In the genomic region with DNA sequence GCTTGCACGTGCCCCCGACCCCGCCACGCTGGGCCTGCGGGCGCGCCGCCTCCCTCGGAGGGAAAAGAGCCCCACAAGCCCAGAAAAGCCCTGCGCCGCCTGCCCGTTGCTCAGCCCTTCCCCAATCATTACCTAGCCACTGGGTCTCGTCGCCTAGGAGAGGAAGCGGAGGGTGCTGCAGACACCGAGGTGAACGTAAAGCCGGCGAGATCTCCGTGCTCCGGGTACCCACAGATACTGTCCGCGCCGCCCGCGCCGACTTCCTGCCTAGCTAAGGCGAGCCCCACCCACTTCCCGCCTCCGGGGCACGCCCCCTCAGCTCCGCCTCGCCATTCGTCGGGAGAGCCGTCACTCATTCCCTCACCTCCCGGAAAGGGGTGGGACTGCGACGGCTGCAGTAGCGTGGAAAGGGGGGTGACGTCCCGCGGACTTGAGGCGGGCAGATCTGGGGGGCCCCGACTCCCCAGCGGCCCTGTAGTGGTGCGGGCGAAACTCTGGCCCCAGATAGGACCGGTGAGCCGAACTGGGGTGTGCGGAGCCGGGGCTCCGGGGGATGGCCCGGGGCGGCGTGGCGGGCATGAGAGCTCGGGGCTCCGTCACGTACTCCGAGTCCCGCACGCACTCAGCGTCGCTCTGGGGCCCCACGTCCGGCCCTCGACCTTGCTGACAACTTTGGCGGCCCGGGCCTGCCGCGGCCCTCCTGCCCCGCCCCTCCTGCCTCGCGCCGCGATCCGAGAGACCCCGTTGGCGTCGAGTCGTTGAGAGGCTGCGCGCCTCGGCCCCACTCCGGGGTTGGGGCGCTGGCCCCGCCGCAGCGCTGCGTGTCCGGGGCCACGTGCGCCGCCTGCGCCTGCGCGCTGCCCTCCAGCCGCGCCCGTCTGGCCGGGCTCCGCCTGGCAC, we compare ENCODE assay signal across 8 cellular contexts. TPM values are rescaled to one million over a fixed set of nuclear protein-coding genes. Genes with fewer than 3 reads are reported as not detected.
A peak's percentile ranks its signal among the peaks of the same experiment; 100 is the strongest.
DNase-seq lines count a peak whose midpoint lies in the region; ATAC-seq and TF ChIP-seq lines count a peak whose summit lies in the region.

ENO1 (minus strand) TSS at position 239 of the 900 bp plus-strand sequence. CDS start 3,778 bp downstream, outside the sequence.

- H3K79me1 ChIP-seq in trophoblast cell (ENCODE audit: low read length) = peaks cover 27% of the 10 kb centered on the region

- H2BK12ac ChIP-seq in trophoblast cell (ENCODE audit: low read length) = peak within 1 kb of the TSS; percentile 62

- intact Hi-C loops in Right ventricle myocardium superior (cut with DNase I) = no loop called here

- peak within 1 kb of the TSS; percentile 99 for H4K12ac ChIP-seq in trophoblast cell (ENCODE audit: low read depth, low read length)

- TF ChIP-seq EP300 in tibial nerve (IDR thresholded peaks at IDR 0.05) = peak; percentile 63 to 97

- H3K4me3 Mint-ChIP-seq in activated naive CD8-positive, alpha-beta T cell treated with anti-CD3 and anti-CD28 coated beads, Interleukin-2, amount 50 U/mL, for 24 hours = peak within 1 kb of the TSS; percentile 94

- peaks cover 27% of the 10 kb centered on the region for H3K79me2 ChIP-seq in trophoblast cell (ENCODE audit: control insufficient read depth, insufficient read depth, low read length, poor library complexity)

- no peak within 1 kb of the TSS for H3K23ac ChIP-seq in trophoblast cell (ENCODE audit: low read length)

- H4K91ac ChIP-seq in trophoblast cell (ENCODE audit: low read depth, low read length) = peak within 1 kb of the TSS; percentile 99

- H2BK5ac ChIP-seq in trophoblast cell (ENCODE audit: low read depth, low read length, poor library complexity) = peak within 1 kb of the TSS; percentile 98

- H4K8ac ChIP-seq in trophoblast cell (ENCODE audit: low read depth, low read length) = peak within 1 kb of the TSS; percentile 99

- peak within 1 kb of the TSS; percentile 98 for H3K27ac Mint-ChIP-seq in activated naive CD8-positive, alpha-beta T cell treated with anti-CD3 and anti-CD28 coated beads, Interleukin-2, amount 50 U/mL, for 24 hours

- peak within 1 kb of the TSS; percentile 98 for H3K4ac ChIP-seq in trophoblast cell (ENCODE audit: low read depth, low read length)

- TF ChIP-seq POLR2A in tibial nerve (IDR thresholded peaks at IDR 0.05) = peak; percentile 95

- H3K4me1 Mint-ChIP-seq in activated naive CD8-positive, alpha-beta T cell treated with anti-CD3 and anti-CD28 coated beads, Interleukin-2, amount 50 U/mL, for 24 hours = peaks cover 48% of the 10 kb centered on the region

- peak within 1 kb of the TSS; percentile 84 for H3K4me2 ChIP-seq in trophoblast cell (ENCODE audit: low read length)

- H3K9me3 ChIP-seq in trophoblast cell (ENCODE audit: insufficient read depth, low read depth, low read length) (no peaks in the 10 kb centered on the region), tibial nerve (no peaks in the 10 kb centered on the region)

- peaks cover 11 to 19% of the 10 kb centered on the region in 2 experiments for H3K4me1 ChIP-seq in trophoblast cell (ENCODE audit: control insufficient read depth in 1 of 2, insufficient read depth in 2 of 2, low read length in 2 of 2)
- H3K4me1 ChIP-seq in tibial nerve = peaks cover 0 to 55% (median 44%) of the 10 kb centered on the region in 4 donors

- no peak for TF ChIP-seq CTCF in GM12875 (IDR thresholded peaks at IDR 0.05; ENCODE audit: borderline replicate concordance, insufficient read depth, low read depth, low read length)
- TF ChIP-seq CTCF in tibial nerve (IDR thresholded peaks at IDR 0.05) = no peak

- peak within 1 kb of the TSS; percentile 99 for H3K18ac ChIP-seq in trophoblast cell (ENCODE audit: low read length)

- H2BK120ac ChIP-seq in trophoblast cell (ENCODE audit: insufficient read depth, low read length, poor library complexity) = peak within 1 kb of the TSS; percentile 95

- WGBS in trophoblast cell (ENCODE audit: extremely low coverage, insufficient coverage, insufficient read length) = no CpG with 5 or more reads among the region's 103 CpGs
- 1% methylated on average over 37 to 69 of the region's 103 CpGs for WGBS in tibial nerve, 2 donors

- H3K36me3 Mint-ChIP-seq in activated naive CD8-positive, alpha-beta T cell treated with anti-CD3 and anti-CD28 coated beads, Interleukin-2, amount 50 U/mL, for 24 hours (ENCODE audit: low read depth) = peaks cover 49% of the 10 kb centered on the region

- H2AK5ac ChIP-seq in trophoblast cell (ENCODE audit: low read length) = peak within 1 kb of the TSS; percentile 93

- DNase-seq in NCI-H1105 treated with DMSO at 0.1 percent for 48 hours (lab: John Stamatoyannopoulos, UW) (peak; percentile 90), SW480 (ENCODE audit: low spot score) (peak; percentile 94), Right ventricle myocardium superior (peak; percentile 99), trophoblast cell (peak; percentile 97 to 99), tibial nerve (ENCODE audit: low spot score in 2 of 2) (peak; percentile 98)
- DNase-seq in activated naive CD8-positive, alpha-beta T cell treated with anti-CD3 and anti-CD28 coated beads, Interleukin-2, amount 50 U/mL, for 24 hours = peak; percentile 100

- H3K14ac ChIP-seq in trophoblast cell (ENCODE audit: low read length) = peak within 1 kb of the TSS; percentile 95

- no peaks in the 10 kb centered on the region for H3K9me3 Mint-ChIP-seq in activated naive CD8-positive, alpha-beta T cell treated with anti-CD3 and anti-CD28 coated beads, Interleukin-2, amount 50 U/mL, for 24 hours

- H3K27ac ChIP-seq in trophoblast cell (ENCODE audit: low read depth, low read length) = peak within 1 kb of the TSS; percentile 87
- H3K27ac ChIP-seq in tibial nerve = peak within 1 kb of the TSS; percentile 98 to 100 (median 99)

- H3K27me3 Mint-ChIP-seq in activated naive CD8-positive, alpha-beta T cell treated with anti-CD3 and anti-CD28 coated beads, Interleukin-2, amount 50 U/mL, for 24 hours = peaks cover 1% of the 10 kb centered on the region

- peak within 1 kb of the TSS; percentile 97 for H3K4me3 ChIP-seq in GM12875 (ENCODE audit: low read depth, low read length)
- peak within 1 kb of the TSS; percentile 98 for H3K4me3 ChIP-seq in trophoblast cell (ENCODE audit: low read depth, low read length)
- H3K4me3 ChIP-seq in tibial nerve = peak within 1 kb of the TSS; percentile 87 to 95 (median 92)

- H3K36me3 ChIP-seq in trophoblast cell (ENCODE audit: control insufficient read depth in 1 of 2, insufficient read depth in 2 of 2, low read length in 2 of 2) (peaks cover 9 to 13% of the 10 kb centered on the region in 2 experiments), tibial nerve (peaks cover 0 to 9% (median 5%) of the 10 kb centered on the region in 3 donors)

- peak within 1 kb of the TSS; percentile 97 for H2AFZ ChIP-seq in trophoblast cell (ENCODE audit: insufficient read depth, low read length, poor library complexity)

- ATAC-seq in HG02678 (IDR thresholded peaks at IDR 0.05; ENCODE audit: unreplicated experiment) (peak; percentile 79), Right ventricle myocardium superior (ENCODE audit: poor library complexity) (peak; percentile 93)
- peak; percentile 73 for ATAC-seq in activated naive CD8-positive, alpha-beta T cell treated with anti-CD3 and anti-CD28 coated beads, Interleukin-2, amount 50 U/mL, for 24 hours

- no peaks in the 10 kb centered on the region for H3K27me3 ChIP-seq in trophoblast cell (ENCODE audit: insufficient read depth, low read length)
- H3K27me3 ChIP-seq in tibial nerve = no peaks in the 10 kb centered on the region

- H3K9ac ChIP-seq in trophoblast cell (ENCODE audit: low read length) = peak within 1 kb of the TSS; percentile 93

RNA-seq across cellular contexts. Expression of gene ENO1, which starts in this region (rescaled TPM):
- total RNA-seq in Right ventricle myocardium superior = 136 TPM
- 854 and 880 TPM in 2 replicates for polyA plus RNA-seq in trophoblast cell (2013)
- total RNA-seq in tibial nerve = 100 to 1,000 TPM; 373 to 741 (median 459) TPM

Comparison
In these comparisons a context has a peak if more than half of its experiments do, and no peak if none do; other contexts are left out.
1. Peak in every context shown above with its lines: DNase-seq, ATAC-seq, H3K4me3 ChIP-seq and H3K27ac ChIP-seq.